In genomic region chr6:166597711-166598440, GRCh38 we compare ENCODE assay signal across 14 cellular contexts. TPM values are rescaled to one million over a fixed set of nuclear protein-coding genes. Genes with fewer than 3 reads are reported as not detected.
A peak's percentile ranks its signal among the peaks of the same experiment; 100 is the strongest.
DNase-seq lines count a peak whose midpoint lies in the region; ATAC-seq and TF ChIP-seq lines count a peak whose summit lies in the region.
"Had no signal": no experiment of that assay in that cellular context is flagged by ENCODE, and none has a peak within 500 bp of the region (broad histone marks: within the 10 kb centered on the region; RNA-seq: fewer than 3 reads in every experiment).

No MANE protein-coding gene starts in this region.

- ATAC-seq in psoas muscle = no peak
- no peak for ATAC-seq in activated CD8-positive, alpha-beta memory T cell treated with anti-CD3 and anti-CD28 coated beads, Interleukin-2, amount 10 ng/mL, durations not matched to agents 7 days and 5 days
- ATAC-seq in activated CD8-positive, alpha-beta T cell treated with anti-CD3 and anti-CD28 coated beads for 36 hours = no peak
- ATAC-seq: activated CD4-positive, CD25-positive, alpha-beta regulatory T cell treated with anti-CD3 and anti-CD28 coated beads, Interleukin-2, amount 50 U/mL, for 24 hours; foreskin keratinocyte had no signal

- DNase-seq in COR-L47 (lab: John Stamatoyannopoulos, UW) (peak; percentile 7), NCI-H748 (lab: John Stamatoyannopoulos, UW; ENCODE audit: unreplicated experiment) (peak; percentile 80), fibroblast of lung (ENCODE audit: low read depth in 2 of 2) (no peak), psoas muscle (no peak), H4 (ENCODE audit: low spot score) (no peak), T-helper 9 cell (no peak)
- no peak for DNase-seq in activated CD8-positive, alpha-beta memory T cell treated with anti-CD3 and anti-CD28 coated beads, Interleukin-2, amount 10 ng/mL, durations not matched to agents 7 days and 5 days
- DNase-seq in activated CD8-positive, alpha-beta T cell treated with anti-CD3 and anti-CD28 coated beads for 36 hours = no peak
- DNase-seq: AML-193, foreskin keratinocyte, mesendoderm, NCI-H82 had no signal

- H2AFZ ChIP-seq in fibroblast of lung (ENCODE audit: low read length) = no peak overlapping the region

- POLR2A ChIA-PET in activated CD8-positive, alpha-beta T cell treated with anti-CD3 and anti-CD28 coated beads for 36 hours (lab: Charles Lee) = no interaction called here

- no peak overlapping the region for H3K27ac Mint-ChIP-seq in activated CD8-positive, alpha-beta memory T cell treated with anti-CD3 and anti-CD28 coated beads, Interleukin-2, amount 10 ng/mL, durations not matched to agents 7 days and 5 days
- no peak overlapping the region for H3K27ac Mint-ChIP-seq in activated CD8-positive, alpha-beta T cell treated with anti-CD3 and anti-CD28 coated beads for 36 hours

- H3K9ac ChIP-seq in fibroblast of lung (ENCODE audit: insufficient read depth, low read length) = no peak overlapping the region

- H3K27me3 ChIP-seq in fibroblast of lung (ENCODE audit: control insufficient read depth, insufficient read depth, low read length) (no peaks in the 10 kb centered on the region), psoas muscle (ENCODE audit: insufficient read depth in 3 of 3, low read length in 2 of 3) (no peaks in the 10 kb centered on the region)
- H3K27me3 ChIP-seq: foreskin keratinocyte had no signal

- H3K36me3 Mint-ChIP-seq in activated CD8-positive, alpha-beta memory T cell treated with anti-CD3 and anti-CD28 coated beads, Interleukin-2, amount 10 ng/mL, durations not matched to agents 7 days and 5 days = no peaks in the 10 kb centered on the region
- H3K36me3 Mint-ChIP-seq in activated CD8-positive, alpha-beta T cell treated with anti-CD3 and anti-CD28 coated beads for 36 hours (ENCODE audit: low read depth) = no peaks in the 10 kb centered on the region

- H3K27me3 Mint-ChIP-seq in activated CD8-positive, alpha-beta memory T cell treated with anti-CD3 and anti-CD28 coated beads, Interleukin-2, amount 10 ng/mL, durations not matched to agents 7 days and 5 days = no peaks in the 10 kb centered on the region
- no peaks in the 10 kb centered on the region for H3K27me3 Mint-ChIP-seq in activated CD8-positive, alpha-beta T cell treated with anti-CD3 and anti-CD28 coated beads for 36 hours

- no peaks in the 10 kb centered on the region for H3K4me1 Mint-ChIP-seq in activated CD8-positive, alpha-beta memory T cell treated with anti-CD3 and anti-CD28 coated beads, Interleukin-2, amount 10 ng/mL, durations not matched to agents 7 days and 5 days
- H3K4me1 Mint-ChIP-seq in activated CD8-positive, alpha-beta T cell treated with anti-CD3 and anti-CD28 coated beads for 36 hours (ENCODE audit: low read depth) = no peaks in the 10 kb centered on the region

- no peaks in the 10 kb centered on the region for H3K9me3 Mint-ChIP-seq in activated CD8-positive, alpha-beta memory T cell treated with anti-CD3 and anti-CD28 coated beads, Interleukin-2, amount 10 ng/mL, durations not matched to agents 7 days and 5 days (ENCODE audit: low read depth)
- H3K9me3 Mint-ChIP-seq in activated CD8-positive, alpha-beta T cell treated with anti-CD3 and anti-CD28 coated beads for 36 hours = no peaks in the 10 kb centered on the region

- H3K79me2 ChIP-seq in fibroblast of lung (ENCODE audit: control insufficient read depth, insufficient read depth, low read length) = peaks cover 33% of the 10 kb centered on the region

- H3K27ac ChIP-seq in fibroblast of lung (ENCODE audit: insufficient read depth, low read length) (peak overlapping the region; percentile 96), psoas muscle (peak overlapping the region; percentile 30)
- H3K27ac ChIP-seq: foreskin keratinocyte, SK-N-MC had no signal

- intact Hi-C loops in psoas muscle (cut with DNase I) = no loop called here
- intact Hi-C loops in activated CD8-positive, alpha-beta T cell treated with anti-CD3 and anti-CD28 coated beads for 36 hours (cut with micrococcal nuclease) = no loop called here

- H3K9me3 ChIP-seq in fibroblast of lung (ENCODE audit: control insufficient read depth, insufficient read depth, low read depth, low read length) = no peaks in the 10 kb centered on the region
- no peaks in the 10 kb centered on the region for H3K9me3 ChIP-seq in psoas muscle

- H3K36me3 ChIP-seq in fibroblast of lung (ENCODE audit: control insufficient read depth, insufficient read depth, low read length) = peaks cover 2% of the 10 kb centered on the region
- H3K36me3 ChIP-seq in psoas muscle (ENCODE audit: insufficient read depth in 1 of 2, low read depth in 1 of 2) = peaks cover 2 to 5% of the 10 kb centered on the region in 2 donors

- H3K4me3 ChIP-seq in fibroblast of lung (replicated peaks in 1 of 4; ENCODE audit: control extremely low read depth in 1 of 4, insufficient read depth in 1 of 4, low read depth in 3 of 4, low read length in 4 of 4) (no peak overlapping the region), psoas muscle (no peak overlapping the region)
- H3K4me3 ChIP-seq: SK-N-MC had no signal

- CTCF ChIA-PET in activated CD8-positive, alpha-beta memory T cell treated with anti-CD3 and anti-CD28 coated beads, Interleukin-2, amount 10 ng/mL, durations not matched to agents 7 days and 5 days (lab: Charles Lee) = no interaction called here
- CTCF ChIA-PET in activated CD8-positive, alpha-beta T cell treated with anti-CD3 and anti-CD28 coated beads for 36 hours (lab: Charles Lee) = no interaction called here

- TF ChIP-seq CTCF in fibroblast of lung (conservative IDR thresholded peaks at IDR 0.05 in 1 of 2, IDR thresholded peaks at IDR 0.05 in 1 of 2; ENCODE audit: low read depth in 1 of 2, low read length in 2 of 2) = no peak
- no peak for TF ChIP-seq CTCF in psoas muscle (IDR thresholded peaks at IDR 0.05)
- no peak for TF ChIP-seq CTCF in activated CD8-positive, alpha-beta T cell treated with anti-CD3 and anti-CD28 coated beads for 36 hours (IDR thresholded peaks at IDR 0.05)

- H3K4me1 ChIP-seq in fibroblast of lung (ENCODE audit: control insufficient read depth, extremely low read depth, insufficient read depth, low read length) (peaks cover 35% of the 10 kb centered on the region), psoas muscle (no peaks in the 10 kb centered on the region)

- peak overlapping the region; percentile 28 for H3K4me2 ChIP-seq in fibroblast of lung (ENCODE audit: extremely low read depth, insufficient read depth, low read length)

- 71 to 80% (median 76%) methylated on average over 10 of the region's 10 CpGs for WGBS in psoas muscle, 3 donors

- H3K4me3 Mint-ChIP-seq in activated CD8-positive, alpha-beta memory T cell treated with anti-CD3 and anti-CD28 coated beads, Interleukin-2, amount 10 ng/mL, durations not matched to agents 7 days and 5 days = no peak overlapping the region
- H3K4me3 Mint-ChIP-seq in activated CD8-positive, alpha-beta T cell treated with anti-CD3 and anti-CD28 coated beads for 36 hours = no peak overlapping the region

- no peaks in the 10 kb centered on the region for H4K20me1 ChIP-seq in fibroblast of lung (ENCODE audit: control insufficient read depth, extremely low read depth, insufficient read depth, low read length)

RNA-seq across cellular contexts. Expression of gene RAMACL, which starts 11.4 kb away (rescaled TPM):
- total RNA-seq in fibroblast of lung (2.3 and 5.0 TPM in 2 replicates), psoas muscle (1 to 10 TPM in 1 of 4 donors, under 1 TPM in 3; 0.17 to 1.3 (median 0.72) TPM)
- polyA plus RNA-seq in fibroblast of lung (0.20 and 0.22 TPM in 2 replicates), psoas muscle (under 1 TPM; 0.25 to 0.48 (median 0.38) TPM)
- 0.21 and 0.28 TPM in 2 replicates for polyA plus RNA-seq in fibroblast of lung (2012)
- 0.16 TPM in 1 of 2 replicates, not detected in the other for polyA minus RNA-seq in fibroblast of lung (ENCODE audit: low replicate concordance)
- under 1 TPM; 0.14 to 0.29 TPM for total RNA-seq in activated CD8-positive, alpha-beta memory T cell treated with anti-CD3 and anti-CD28 coated beads, Interleukin-2, amount 10 ng/mL, durations not matched to agents 7 days and 5 days
- 0.04 and 0.08 TPM in 2 replicates for total RNA-seq in H4 (2014; rRNA removed; shearing (Covaris generic))
- under 1 TPM in 1 of 2 experiments, not detected in 1; 0.45 TPM for total RNA-seq in activated CD8-positive, alpha-beta T cell treated with anti-CD3 and anti-CD28 coated beads for 36 hours

RNA-seq across cellular contexts. Expression of gene RPS6KA2, which starts 29.2 kb away (rescaled TPM):
- 109 and 116 TPM in 2 replicates for total RNA-seq in fibroblast of lung
- polyA plus RNA-seq in fibroblast of lung = 66.8 and 80.2 TPM in 2 replicates
- 60.3 and 64.5 TPM in 2 replicates for polyA plus RNA-seq in fibroblast of lung (2012)
- 129 and 153 TPM in 2 replicates for polyA minus RNA-seq in fibroblast of lung (ENCODE audit: low replicate concordance)
- 10 to 100 TPM; 14.2 to 40.4 (median 28.4) TPM for total RNA-seq in psoas muscle
- polyA plus RNA-seq in psoas muscle = 10 to 100 TPM in 1 of 3 donors, 1 to 10 TPM in 2; 7.8 to 26.7 (median 8.0) TPM
- 1 to 10 TPM; 4.5 to 5.4 TPM for total RNA-seq in activated CD8-positive, alpha-beta memory T cell treated with anti-CD3 and anti-CD28 coated beads, Interleukin-2, amount 10 ng/mL, durations not matched to agents 7 days and 5 days
- 2.1 and 4.6 TPM in 2 replicates for total RNA-seq in H4 (2014; rRNA removed; shearing (Covaris generic))
- total RNA-seq in activated CD8-positive, alpha-beta T cell treated with anti-CD3 and anti-CD28 coated beads for 36 hours = 1 to 10 TPM; 5.8 TPM

Comparison
In these comparisons a context has a peak if more than half of its experiments do, and no peak if none do; other contexts are left out.
1. DNase-seq: peak in COR-L47 (single experiment) and NCI-H748 (single experiment); none in fibroblast of lung (0 of 2), psoas muscle (0 of 2), activated CD8-positive, alpha-beta memory T cell treated with anti-CD3 and anti-CD28 coated beads, Interleukin-2, amount 10 ng/mL, durations not matched to agents 7 days and 5 days (single experiment), H4 (single experiment), T-helper 9 cell (single experiment) and activated CD8-positive, alpha-beta T cell treated with anti-CD3 and anti-CD28 coated beads for 36 hours (single experiment).